1 cellular context compared by ENCODE assay signal in the genomic region with DNA sequence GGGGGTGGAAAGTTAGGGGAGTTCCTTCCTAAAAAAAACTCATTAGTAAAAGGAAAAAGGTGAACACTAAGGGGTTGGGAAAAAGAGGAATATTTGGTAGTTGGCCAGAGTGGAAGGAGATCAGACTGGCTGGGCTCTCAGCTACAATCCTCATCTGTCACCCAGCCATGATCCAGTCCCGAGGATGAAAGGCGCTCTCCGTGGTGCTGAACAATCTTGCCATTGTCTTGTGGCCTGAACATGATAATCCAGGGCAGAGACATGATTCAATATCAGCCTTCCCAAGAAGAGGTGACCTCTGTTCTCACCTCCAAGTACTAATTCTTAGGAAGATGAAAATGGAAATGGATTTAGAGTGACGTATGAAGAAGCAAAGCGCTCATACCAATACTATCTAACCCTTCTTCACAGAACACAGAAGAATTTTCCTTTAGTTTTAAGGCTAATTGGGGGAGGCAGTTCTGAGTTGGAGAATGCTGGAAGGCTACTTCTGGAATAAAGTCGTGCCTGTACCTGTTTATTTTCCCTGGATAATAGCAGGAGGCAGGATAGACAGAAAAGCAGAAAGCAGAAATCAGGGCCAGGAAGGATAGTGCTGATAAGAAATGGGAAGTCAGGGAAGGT.
TF ChIP-seq lines count a peak whose summit lies in the region.

No MANE protein-coding gene starts in this region.

TF ChIP-seq in HepG2, 621 proteins besides CTCF, POLR2A, EP300 and RAD21 (continued from another document):
- TF ChIP-seq BORCS8-MEF2B (CRISPR knock-in tag; IDR thresholded peaks at IDR 0.05) (peak; percentile 50; the same call in 1 of the 2 replicates), ZNF792 (CRISPR knock-in tag; IDR thresholded peaks at IDR 0.05) (0 out of 2 replicates have a peak, but pooled peaks have one; percentile 56), ZNF644 (CRISPR knock-in tag; IDR thresholded peaks at IDR 0.05; ENCODE audit: low read depth) (0 out of 2 replicates have a peak, but pooled peaks have one; percentile 36), ZFYVE20 (CRISPR knock-in tag; IDR thresholded peaks at IDR 0.05; ENCODE audit: borderline replicate concordance, low read depth) (no peak), ZBTB3 (CRISPR knock-in tag; IDR thresholded peaks at IDR 0.05; ENCODE audit: borderline replicate concordance, low read depth) (no peak), ZFY (CRISPR knock-in tag; IDR thresholded peaks at IDR 0.05) (no peak), ZNF556 (CRISPR knock-in tag; IDR thresholded peaks at IDR 0.05; ENCODE audit: borderline replicate concordance) (no peak), NR3C1 (CRISPR knock-in tag; IDR thresholded peaks at IDR 0.05) (no peak), ZNF605 (CRISPR knock-in tag; IDR thresholded peaks at IDR 0.05) (no peak), ZNF737 (CRISPR knock-in tag; IDR thresholded peaks at IDR 0.05; ENCODE audit: borderline replicate concordance) (no peak), JUN (CRISPR knock-in tag; IDR thresholded peaks at IDR 0.05) (no peak), RFXANK (CRISPR knock-in tag; IDR thresholded peaks at IDR 0.05) (no peak), MIER3 (CRISPR knock-in tag; IDR thresholded peaks at IDR 0.05; ENCODE audit: borderline replicate concordance) (no peak), ZNF225 (CRISPR knock-in tag; IDR thresholded peaks at IDR 0.05) (no peak), SMARCE1 (IDR thresholded peaks at IDR 0.05; ENCODE audit: borderline replicate concordance) (no peak), ZSCAN12 (CRISPR knock-in tag; IDR thresholded peaks at IDR 0.05) (no peak), STAG1 (CRISPR knock-in tag; IDR thresholded peaks at IDR 0.05) (no peak), SP4 (CRISPR knock-in tag; IDR thresholded peaks at IDR 0.05) (no peak), CHD2 (IDR thresholded peaks at IDR 0.05; ENCODE audit: low read depth, low read length) (no peak), SNAPC2 (CRISPR knock-in tag; IDR thresholded peaks at IDR 0.05) (no peak), ATF1 (CRISPR knock-in tag; IDR thresholded peaks at IDR 0.05) (no peak), CEBPB (IDR thresholded peaks at IDR 0.05; ENCODE audit: borderline replicate concordance, low read depth, low read length) (no peak)
- TF ChIP-seq, protein P1, sequence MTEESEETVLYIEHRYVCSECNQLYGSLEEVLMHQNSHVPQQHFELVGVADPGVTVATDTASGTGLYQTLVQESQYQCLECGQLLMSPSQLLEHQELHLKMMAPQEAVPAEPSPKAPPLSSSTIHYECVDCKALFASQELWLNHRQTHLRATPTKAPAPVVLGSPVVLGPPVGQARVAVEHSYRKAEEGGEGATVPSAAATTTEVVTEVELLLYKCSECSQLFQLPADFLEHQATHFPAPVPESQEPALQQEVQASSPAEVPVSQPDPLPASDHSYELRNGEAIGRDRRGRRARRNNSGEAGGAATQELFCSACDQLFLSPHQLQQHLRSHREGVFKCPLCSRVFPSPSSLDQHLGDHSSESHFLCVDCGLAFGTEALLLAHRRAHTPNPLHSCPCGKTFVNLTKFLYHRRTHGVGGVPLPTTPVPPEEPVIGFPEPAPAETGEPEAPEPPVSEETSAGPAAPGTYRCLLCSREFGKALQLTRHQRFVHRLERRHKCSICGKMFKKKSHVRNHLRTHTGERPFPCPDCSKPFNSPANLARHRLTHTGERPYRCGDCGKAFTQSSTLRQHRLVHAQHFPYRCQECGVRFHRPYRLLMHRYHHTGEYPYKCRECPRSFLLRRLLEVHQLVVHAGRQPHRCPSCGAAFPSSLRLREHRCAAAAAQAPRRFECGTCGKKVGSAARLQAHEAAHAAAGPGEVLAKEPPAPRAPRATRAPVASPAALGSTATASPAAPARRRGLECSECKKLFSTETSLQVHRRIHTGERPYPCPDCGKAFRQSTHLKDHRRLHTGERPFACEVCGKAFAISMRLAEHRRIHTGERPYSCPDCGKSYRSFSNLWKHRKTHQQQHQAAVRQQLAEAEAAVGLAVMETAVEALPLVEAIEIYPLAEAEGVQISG (CRISPR knock-in tag; IDR thresholded peaks at IDR 0.05): no peak
- TF ChIP-seq, protein P2, sequence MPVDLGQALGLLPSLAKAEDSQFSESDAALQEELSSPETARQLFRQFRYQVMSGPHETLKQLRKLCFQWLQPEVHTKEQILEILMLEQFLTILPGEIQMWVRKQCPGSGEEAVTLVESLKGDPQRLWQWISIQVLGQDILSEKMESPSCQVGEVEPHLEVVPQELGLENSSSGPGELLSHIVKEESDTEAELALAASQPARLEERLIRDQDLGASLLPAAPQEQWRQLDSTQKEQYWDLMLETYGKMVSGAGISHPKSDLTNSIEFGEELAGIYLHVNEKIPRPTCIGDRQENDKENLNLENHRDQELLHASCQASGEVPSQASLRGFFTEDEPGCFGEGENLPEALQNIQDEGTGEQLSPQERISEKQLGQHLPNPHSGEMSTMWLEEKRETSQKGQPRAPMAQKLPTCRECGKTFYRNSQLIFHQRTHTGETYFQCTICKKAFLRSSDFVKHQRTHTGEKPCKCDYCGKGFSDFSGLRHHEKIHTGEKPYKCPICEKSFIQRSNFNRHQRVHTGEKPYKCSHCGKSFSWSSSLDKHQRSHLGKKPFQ (CRISPR knock-in tag; IDR thresholded peaks at IDR 0.05; ENCODE audit: insufficient replicate concordance): no peak
- TF ChIP-seq, protein P3, sequence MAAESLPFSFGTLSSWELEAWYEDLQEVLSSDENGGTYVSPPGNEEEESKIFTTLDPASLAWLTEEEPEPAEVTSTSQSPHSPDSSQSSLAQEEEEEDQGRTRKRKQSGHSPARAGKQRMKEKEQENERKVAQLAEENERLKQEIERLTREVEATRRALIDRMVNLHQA (CRISPR knock-in tag; IDR thresholded peaks at IDR 0.05): no peak
- TF ChIP-seq, protein P4, sequence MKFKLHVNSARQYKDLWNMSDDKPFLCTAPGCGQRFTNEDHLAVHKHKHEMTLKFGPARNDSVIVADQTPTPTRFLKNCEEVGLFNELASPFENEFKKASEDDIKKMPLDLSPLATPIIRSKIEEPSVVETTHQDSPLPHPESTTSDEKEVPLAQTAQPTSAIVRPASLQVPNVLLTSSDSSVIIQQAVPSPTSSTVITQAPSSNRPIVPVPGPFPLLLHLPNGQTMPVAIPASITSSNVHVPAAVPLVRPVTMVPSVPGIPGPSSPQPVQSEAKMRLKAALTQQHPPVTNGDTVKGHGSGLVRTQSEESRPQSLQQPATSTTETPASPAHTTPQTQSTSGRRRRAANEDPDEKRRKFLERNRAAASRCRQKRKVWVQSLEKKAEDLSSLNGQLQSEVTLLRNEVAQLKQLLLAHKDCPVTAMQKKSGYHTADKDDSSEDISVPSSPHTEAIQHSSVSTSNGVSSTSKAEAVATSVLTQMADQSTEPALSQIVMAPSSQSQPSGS (CRISPR knock-in tag; IDR thresholded peaks at IDR 0.05): no peak
- TF ChIP-seq, protein P5, sequence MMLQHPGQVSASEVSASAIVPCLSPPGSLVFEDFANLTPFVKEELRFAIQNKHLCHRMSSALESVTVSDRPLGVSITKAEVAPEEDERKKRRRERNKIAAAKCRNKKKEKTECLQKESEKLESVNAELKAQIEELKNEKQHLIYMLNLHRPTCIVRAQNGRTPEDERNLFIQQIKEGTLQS (CRISPR knock-in tag; IDR thresholded peaks at IDR 0.05): no peak
- TF ChIP-seq, protein P6, sequence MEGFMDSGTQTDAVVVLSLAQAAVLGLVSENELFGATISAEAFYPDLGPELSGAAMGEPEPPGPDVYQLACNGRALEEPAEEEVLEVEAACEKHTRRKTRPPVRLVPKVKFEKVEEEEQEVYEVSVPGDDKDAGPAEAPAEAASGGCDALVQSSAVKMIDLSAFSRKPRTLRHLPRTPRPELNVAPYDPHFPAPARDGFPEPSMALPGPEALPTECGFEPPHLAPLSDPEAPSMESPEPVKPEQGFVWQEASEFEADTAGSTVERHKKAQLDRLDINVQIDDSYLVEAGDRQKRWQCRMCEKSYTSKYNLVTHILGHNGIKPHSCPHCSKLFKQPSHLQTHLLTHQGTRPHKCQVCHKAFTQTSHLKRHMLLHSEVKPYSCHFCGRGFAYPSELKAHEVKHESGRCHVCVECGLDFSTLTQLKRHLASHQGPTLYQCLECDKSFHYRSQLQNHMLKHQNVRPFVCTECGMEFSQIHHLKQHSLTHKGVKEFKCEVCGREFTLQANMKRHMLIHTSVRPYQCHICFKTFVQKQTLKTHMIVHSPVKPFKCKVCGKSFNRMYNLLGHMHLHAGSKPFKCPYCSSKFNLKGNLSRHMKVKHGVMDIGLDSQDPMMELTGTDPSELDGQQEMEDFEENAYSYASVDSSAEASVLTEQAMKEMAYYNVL (CRISPR knock-in tag; IDR thresholded peaks at IDR 0.05; ENCODE audit: borderline replicate concordance): no peak
- TF ChIP-seq, protein P7, sequence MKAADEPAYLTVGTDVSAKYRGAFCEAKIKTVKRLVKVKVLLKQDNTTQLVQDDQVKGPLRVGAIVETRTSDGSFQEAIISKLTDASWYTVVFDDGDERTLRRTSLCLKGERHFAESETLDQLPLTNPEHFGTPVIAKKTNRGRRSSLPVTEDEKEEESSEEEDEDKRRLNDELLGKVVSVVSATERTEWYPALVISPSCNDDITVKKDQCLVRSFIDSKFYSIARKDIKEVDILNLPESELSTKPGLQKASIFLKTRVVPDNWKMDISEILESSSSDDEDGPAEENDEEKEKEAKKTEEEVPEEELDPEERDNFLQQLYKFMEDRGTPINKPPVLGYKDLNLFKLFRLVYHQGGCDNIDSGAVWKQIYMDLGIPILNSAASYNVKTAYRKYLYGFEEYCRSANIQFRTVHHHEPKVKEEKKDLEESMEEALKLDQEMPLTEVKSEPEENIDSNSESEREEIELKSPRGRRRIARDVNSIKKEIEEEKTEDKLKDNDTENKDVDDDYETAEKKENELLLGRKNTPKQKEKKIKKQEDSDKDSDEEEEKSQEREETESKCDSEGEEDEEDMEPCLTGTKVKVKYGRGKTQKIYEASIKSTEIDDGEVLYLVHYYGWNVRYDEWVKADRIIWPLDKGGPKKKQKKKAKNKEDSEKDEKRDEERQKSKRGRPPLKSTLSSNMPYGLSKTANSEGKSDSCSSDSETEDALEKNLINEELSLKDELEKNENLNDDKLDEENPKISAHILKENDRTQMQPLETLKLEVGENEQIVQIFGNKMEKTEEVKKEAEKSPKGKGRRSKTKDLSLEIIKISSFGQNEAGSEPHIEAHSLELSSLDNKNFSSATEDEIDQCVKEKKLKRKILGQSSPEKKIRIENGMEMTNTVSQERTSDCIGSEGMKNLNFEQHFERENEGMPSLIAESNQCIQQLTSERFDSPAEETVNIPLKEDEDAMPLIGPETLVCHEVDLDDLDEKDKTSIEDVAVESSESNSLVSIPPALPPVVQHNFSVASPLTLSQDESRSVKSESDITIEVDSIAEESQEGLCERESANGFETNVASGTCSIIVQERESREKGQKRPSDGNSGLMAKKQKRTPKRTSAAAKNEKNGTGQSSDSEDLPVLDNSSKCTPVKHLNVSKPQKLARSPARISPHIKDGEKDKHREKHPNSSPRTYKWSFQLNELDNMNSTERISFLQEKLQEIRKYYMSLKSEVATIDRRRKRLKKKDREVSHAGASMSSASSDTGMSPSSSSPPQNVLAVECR (CRISPR knock-in tag; IDR thresholded peaks at IDR 0.05; ENCODE audit: borderline replicate concordance): peak; percentile 28; the same call in 1 of the 2 replicates
- TF ChIP-seq, protein P8, sequence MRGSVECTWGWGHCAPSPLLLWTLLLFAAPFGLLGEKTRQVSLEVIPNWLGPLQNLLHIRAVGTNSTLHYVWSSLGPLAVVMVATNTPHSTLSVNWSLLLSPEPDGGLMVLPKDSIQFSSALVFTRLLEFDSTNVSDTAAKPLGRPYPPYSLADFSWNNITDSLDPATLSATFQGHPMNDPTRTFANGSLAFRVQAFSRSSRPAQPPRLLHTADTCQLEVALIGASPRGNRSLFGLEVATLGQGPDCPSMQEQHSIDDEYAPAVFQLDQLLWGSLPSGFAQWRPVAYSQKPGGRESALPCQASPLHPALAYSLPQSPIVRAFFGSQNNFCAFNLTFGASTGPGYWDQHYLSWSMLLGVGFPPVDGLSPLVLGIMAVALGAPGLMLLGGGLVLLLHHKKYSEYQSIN (CRISPR knock-in tag; IDR thresholded peaks at IDR 0.05; ENCODE audit: borderline replicate concordance): no peak
